ENCODE assay signal across 31 cellular contexts in genomic region chr4:38871593-38871992, GRCh38. TPM values are rescaled to one million over a fixed set of nuclear protein-coding genes. Genes with fewer than 3 reads are reported as not detected.
DNase-seq lines count a peak whose midpoint lies in the region; ATAC-seq, FAIRE-seq and TF ChIP-seq lines count a peak whose summit lies in the region.
"Had no signal": no experiment of that assay in that cellular context is flagged by ENCODE, and none has a peak within 500 bp of the region (broad histone marks: within the 10 kb centered on the region; RNA-seq: fewer than 3 reads in every experiment).

No MANE protein-coding gene starts in this region.

- H3K9ac ChIP-seq in HepG2 (ENCODE audit: insufficient read depth, low read depth, low read length), result no peak overlapping the region
- H3K9ac ChIP-seq in smooth muscle cell (ENCODE audit: low read depth), result no peak overlapping the region

- no TSS peak for BruUV-seq in HepG2 (replicated peaks; lab: Mats Ljungman, UMichigan)

- H2AFZ ChIP-seq in HepG2 (ENCODE audit: low read length) (no peak overlapping the region), smooth muscle cell (ENCODE audit: low read depth) (no peak overlapping the region)

- POLR2A ChIA-PET in HepG2 (lab: Yijun Ruan, JAX), result interaction anchor here (1.5 kb wide), 1 partner anchor 18 kb away, joined by 3 read pairs; no protein-coding TSS in a partner anchor

- H3K27ac ChIP-seq in C4-2B (peak overlapping the region; percentile 48; the same call in 1 of the 2 replicates), body of pancreas (peak overlapping the region in 3 of 4 donors; percentile 18 to 71 (median 67)), HepG2 (ENCODE audit: extremely low read length, insufficient read depth, low read length) (peak overlapping the region; percentile 31), smooth muscle cell (ENCODE audit: low read depth) (peak overlapping the region; percentile 99), upper lobe of right lung (no peak overlapping the region)
- H3K27ac ChIP-seq: WERI-Rb-1 had no signal

- FAIRE-seq in HepG2 (lab: Jason Lieb, UNC), result no peak
- FAIRE-seq: endothelial cell of umbilical vein, G401.6, pancreas had no signal

- no peaks in the 10 kb centered on the region for H3K36me3 ChIP-seq in body of pancreas (replicated peaks in 1 of 2; ENCODE audit: insufficient read depth in 1 of 2, low read depth in 2 of 2)
- H3K36me3 ChIP-seq in HepG2 (replicated peaks in 1 of 2; ENCODE audit: control insufficient read depth in 1 of 2, insufficient read depth in 2 of 2, low read length in 2 of 2), result peaks cover 7% of the 10 kb centered on the region in 2 experiments
- no peaks in the 10 kb centered on the region for H3K36me3 ChIP-seq in smooth muscle cell (ENCODE audit: low read depth)
- H3K36me3 ChIP-seq in upper lobe of right lung, result peaks cover 11% of the 10 kb centered on the region
- H3K36me3 ChIP-seq: BE2C, pancreas, WERI-Rb-1 had no signal

- ATAC-seq in body of pancreas (no peak), HepG2 (no peak), upper lobe of right lung (no peak), SK-N-SH treated with all-trans-retinoic acid at 6 μM for 48 hours (no peak)
- ATAC-seq: activated naive CD8-positive, alpha-beta T cell treated with anti-CD3 and anti-CD28 coated beads, Interleukin-2, amount 50 U/mL, for 24 hours; activated T-cell treated with anti-CD3 and anti-CD28 coated beads, Interleukin-2, amount 50 U/mL, for 4 hours; HCT116; pancreas; right cardiac atrium; stimulated activated memory B cell treated with anti-CD40 and anti-IgM and Interleukin-4, amounts not matched to agents 10 μg/mL and 1 μg/mL and 100 μg/mL, for 72 hours had no signal

- DNase-seq in body of pancreas (no peak), HepG2 (ENCODE audit: low spot score) (no peak), smooth muscle cell (lab: John Stamatoyannopoulos, UW; ENCODE audit: unreplicated experiment) (no peak), upper lobe of right lung (no peak), LoVo (ENCODE audit: low spot score) (no peak)
- no peak for DNase-seq in activated T-cell treated with anti-CD3 and anti-CD28 coated beads, Interleukin-2, amount 50 U/mL, for 1 hour
- DNase-seq: activated CD4-positive, alpha-beta T cell treated with anti-CD3 and anti-CD28 coated beads for 48 hours; activated naive CD8-positive, alpha-beta T cell treated with anti-CD3 and anti-CD28 coated beads, Interleukin-2, amount 50 U/mL, for 24 hours; activated T-cell treated with anti-CD3 and anti-CD28 coated beads, Interleukin-2, amount 50 U/mL, for 4 hours; BE2C; cerebellar nuclear complex; DMS153; kidney glomerular epithelial cell; NCI-H1048; NCI-H187; NCI-H2171; NCI-H510A; nephron progenitor cell; pancreas; right cardiac atrium; Right ventricle myocardium superior; stimulated activated CD4-positive, alpha-beta T cell treated with anti-CD3 and anti-CD28 coated beads, Interleukin-4, amount 100 ng/mL, for 4 hours; testis; WERI-Rb-1 had no signal

- peaks cover 48% of the 10 kb centered on the region for H3K4me1 ChIP-seq in body of pancreas
- peaks cover 79% of the 10 kb centered on the region for H3K4me1 ChIP-seq in HepG2 (ENCODE audit: insufficient read depth, low read length)
- H3K4me1 ChIP-seq in smooth muscle cell (ENCODE audit: low read depth), result peaks cover 22% of the 10 kb centered on the region
- peaks cover 22% of the 10 kb centered on the region for H3K4me1 ChIP-seq in upper lobe of right lung
- H3K4me1 ChIP-seq: BE2C had no signal

- H3K27me3 ChIP-seq in body of pancreas, result no peaks in the 10 kb centered on the region
- no peaks in the 10 kb centered on the region for H3K27me3 ChIP-seq in HepG2 (ENCODE audit: control insufficient read depth in 1 of 2, insufficient read depth in 2 of 2, low read length in 2 of 2)
- H3K27me3 ChIP-seq in smooth muscle cell (ENCODE audit: low read depth), result no peaks in the 10 kb centered on the region
- H3K27me3 ChIP-seq in upper lobe of right lung, result no peaks in the 10 kb centered on the region
- H3K27me3 ChIP-seq: BE2C, pancreas, testis had no signal

- H3K4me2 ChIP-seq in HepG2 (ENCODE audit: low read depth, low read length) (no peak overlapping the region), smooth muscle cell (peak overlapping the region; percentile 87)

- intact Hi-C loops in body of pancreas (cut with DNase I), result no loop called here
- intact Hi-C loops in HepG2 (cut with micrococcal nuclease; ENCODE audit: unreplicated experiment), result no loop called here
- intact Hi-C loops in upper lobe of right lung (cut with DNase I), result no loop called here

- CTCF ChIA-PET in HepG2 (lab: Yijun Ruan, JAX; ENCODE audit: low intra/inter-chr PET ratio, low total read pairs), result no interaction called here

- H4K20me1 ChIP-seq in HepG2 (ENCODE audit: insufficient read depth, low read length), result peaks cover 12% of the 10 kb centered on the region
- H4K20me1 ChIP-seq in smooth muscle cell (ENCODE audit: low read depth), result peaks cover 72% of the 10 kb centered on the region

- TF ChIP-seq CTCF in C4-2B (conservative IDR thresholded peaks at IDR 0.05) (no peak), body of pancreas (IDR thresholded peaks at IDR 0.05) (no peak), HepG2 (CRISPR knock-in tag; IDR thresholded peaks at IDR 0.05) (no peak), smooth muscle cell (IDR thresholded peaks at IDR 0.05; ENCODE audit: borderline replicate concordance, insufficient read depth, poor library complexity, severe bottlenecking) (no peak), upper lobe of right lung (IDR thresholded peaks at IDR 0.05) (no peak)

- no peaks in the 10 kb centered on the region for H3K9me3 ChIP-seq in body of pancreas
- H3K9me3 ChIP-seq in HepG2 (ENCODE audit: low read length), result no peaks in the 10 kb centered on the region
- no peaks in the 10 kb centered on the region for H3K9me3 ChIP-seq in smooth muscle cell (replicated peaks; ENCODE audit: low read depth)
- H3K9me3 ChIP-seq in upper lobe of right lung, result no peaks in the 10 kb centered on the region
- H3K9me3 ChIP-seq: BE2C, pancreas, testis had no signal

- peaks cover 62% of the 10 kb centered on the region for H3K79me2 ChIP-seq in HepG2 (ENCODE audit: insufficient read depth, low read length)
- peaks cover 87% of the 10 kb centered on the region for H3K79me2 ChIP-seq in smooth muscle cell (ENCODE audit: low read depth)

- TF ChIP-seq RAD21 in HepG2 (CRISPR knock-in tag; IDR thresholded peaks at IDR 0.05), result no peak

- WGBS in body of pancreas, 2 donors, result 44 to 45% methylated on average over 1 of the region's 1 CpG
- whole genome bisulfite sequencing in HepG2 (ENCODE audit: low lambda C conversion rate), result 92% methylated on average over 1 of the region's 1 CpG
- WGBS in smooth muscle cell (ENCODE audit: low lambda C conversion rate), result 83% methylated on average over 1 of the region's 1 CpG

- TF ChIP-seq POLR2A in body of pancreas (IDR thresholded peaks at IDR 0.05), result no peak
- TF ChIP-seq POLR2A in HepG2 (IDR thresholded peaks at IDR 0.05; ENCODE audit: insufficient read depth in 1 of 2, low read depth in 2 of 2, low read length in 2 of 2), result peak; percentile 25 to 35; a peak in 2 of 4 replicates

- H3K4me3 ChIP-seq in body of pancreas (no peak overlapping the region), HepG2 (replicated peaks in 1 of 3; ENCODE audit: insufficient read depth in 1 of 3, low read depth in 2 of 3, low read length in 3 of 3) (no peak overlapping the region), smooth muscle cell (no peak overlapping the region), upper lobe of right lung (no peak overlapping the region)
- H3K4me3 ChIP-seq: lung, pancreas, testis had no signal

- peaks cover 10% of the 10 kb centered on the region for H3F3A ChIP-seq in smooth muscle cell (ENCODE audit: low read depth)

- TF ChIP-seq EP300 in HepG2 (IDR thresholded peaks at IDR 0.05; ENCODE audit: low read depth in 2 of 2, low read length in 2 of 2), result no peak
- TF ChIP-seq EP300 in HepG2 (CRISPR knock-in tag; IDR thresholded peaks at IDR 0.05; ENCODE audit: borderline replicate concordance), result no peak

- in situ Hi-C loops in HepG2 (cut with HindIII; ENCODE audit: extremely low pct_ligation_motif_present, low pct_unique_long_range_greater_than_20kb), result no loop called here

RNA-seq across cellular contexts. Expression of gene FAM114A1, which starts 4.0 kb away (rescaled TPM):
- total RNA-seq in body of pancreas (10 to 100 TPM; 30.6 to 43.2 TPM), HepG2 (2016; rRNA removed; fragmentation: Illumina TruSeq; extraction: Trizol) (61.0 and 87.0 TPM in 2 replicates), smooth muscle cell (226 and 363 TPM in 2 replicates), upper lobe of right lung (39.8 TPM)
- 8.9 and 9.7 TPM in 2 replicates for total RNA-seq in HepG2 (2016; cell fraction: cytosol; rRNA removed; fragmentation: Illumina TruSeq; extraction: Trizol; ENCODE audit: low read depth)
- 59.7 and 78.6 TPM in 2 replicates for total RNA-seq in HepG2 (2016; cell fraction: insoluble cytoplasmic fraction; rRNA removed; fragmentation: Illumina TruSeq; extraction: Trizol)
- total RNA-seq in HepG2 (2016; cell fraction: membrane; rRNA removed; fragmentation: Illumina TruSeq; extraction: Trizol), result 27.8 and 30.9 TPM in 2 replicates
- total RNA-seq in HepG2 (2016; cell fraction: nucleus; rRNA removed; fragmentation: Illumina TruSeq; extraction: Trizol), result 36.3 and 40.0 TPM in 2 replicates
- polyA plus RNA-seq in HepG2 (2011; rRNA removed) (70.4 and 76.9 TPM in 2 replicates), smooth muscle cell (207 and 213 TPM in 2 replicates)
- 80.2 and 86.3 TPM in 2 replicates for polyA plus RNA-seq in HepG2 (2011; cell fraction: cytosol; rRNA removed)
- polyA plus RNA-seq in HepG2 (2011; cell fraction: nucleus; rRNA removed), result 71.8 and 99.8 TPM in 2 replicates
- polyA plus RNA-seq in HepG2 (2012), result 46.7 and 54.6 TPM in 2 replicates
- polyA plus RNA-seq in HepG2 (2016; cell fraction: cytosol; fragmentation: Illumina TruSeq; extraction: Trizol; ENCODE audit: low read depth), result 6.6 and 8.5 TPM in 2 replicates
- 47.8 and 57.1 TPM in 2 replicates for polyA plus RNA-seq in HepG2 (2016; cell fraction: insoluble cytoplasmic fraction; fragmentation: Illumina TruSeq; extraction: Trizol; ENCODE audit: low read depth)
- polyA plus RNA-seq in HepG2 (2016; cell fraction: membrane; fragmentation: Illumina TruSeq; extraction: Trizol; ENCODE audit: low read depth), result 14.4 and 15.0 TPM in 2 replicates
- polyA plus RNA-seq in HepG2 (2016; cell fraction: nucleus; fragmentation: Illumina TruSeq; extraction: Trizol; ENCODE audit: insufficient read depth, low read depth), result 39.6 and 49.5 TPM in 2 replicates
- polyA minus RNA-seq in HepG2 (2011; rRNA and poly(A)+ RNA removed; ENCODE audit: low replicate concordance), result 28.7 and 145 TPM in 2 replicates
- polyA minus RNA-seq in HepG2 (2011; cell fraction: cytosol; rRNA and poly(A)+ RNA removed), result 64.1 and 82.7 TPM in 2 replicates
- polyA minus RNA-seq in HepG2 (2011; cell fraction: nucleus; rRNA and poly(A)+ RNA removed), result 115 and 140 TPM in 2 replicates

RNA-seq across cellular contexts. Expression of gene TLR6, which starts 15.0 kb away (rescaled TPM):
- total RNA-seq in body of pancreas, result 1 to 10 TPM in 1 of 2 donors, under 1 TPM in 1; 0.99 to 1.8 TPM
- 0.52 and 0.71 TPM in 2 replicates for total RNA-seq in HepG2 (2016; rRNA removed; fragmentation: Illumina TruSeq; extraction: Trizol)
- total RNA-seq in HepG2 (2016; cell fraction: cytosol; rRNA removed; fragmentation: Illumina TruSeq; extraction: Trizol; ENCODE audit: low read depth), result 0.40 and 0.62 TPM in 2 replicates
- total RNA-seq in HepG2 (2016; cell fraction: insoluble cytoplasmic fraction; rRNA removed; fragmentation: Illumina TruSeq; extraction: Trizol), result 0.31 and 0.54 TPM in 2 replicates
- total RNA-seq in HepG2 (2016; cell fraction: membrane; rRNA removed; fragmentation: Illumina TruSeq; extraction: Trizol), result 1.0 and 1.2 TPM in 2 replicates
- 0.71 and 0.72 TPM in 2 replicates for total RNA-seq in HepG2 (2016; cell fraction: nucleus; rRNA removed; fragmentation: Illumina TruSeq; extraction: Trizol)
- polyA plus RNA-seq in HepG2 (2011; rRNA removed), result 0.18 and 0.33 TPM in 2 replicates
- 0.05 and 0.12 TPM in 2 replicates for polyA plus RNA-seq in HepG2 (2011; cell fraction: cytosol; rRNA removed)
- polyA plus RNA-seq in HepG2 (2011; cell fraction: nucleus; rRNA removed), result 0.19 and 0.23 TPM in 2 replicates
- 0.12 and 0.39 TPM in 2 replicates for polyA plus RNA-seq in HepG2 (2012)
- polyA plus RNA-seq in HepG2 (2016; cell fraction: cytosol; fragmentation: Illumina TruSeq; extraction: Trizol; ENCODE audit: low read depth), result 0.02 TPM in 1 of 2 replicates, not detected in the other
- 0.17 and 0.19 TPM in 2 replicates for polyA plus RNA-seq in HepG2 (2016; cell fraction: insoluble cytoplasmic fraction; fragmentation: Illumina TruSeq; extraction: Trizol; ENCODE audit: low read depth)
- 0.03 and 0.06 TPM in 2 replicates for polyA plus RNA-seq in HepG2 (2016; cell fraction: membrane; fragmentation: Illumina TruSeq; extraction: Trizol; ENCODE audit: low read depth)
- 0.61 and 0.71 TPM in 2 replicates for polyA plus RNA-seq in HepG2 (2016; cell fraction: nucleus; fragmentation: Illumina TruSeq; extraction: Trizol; ENCODE audit: insufficient read depth, low read depth)
- 0.20 and 7.2 TPM in 2 replicates for polyA minus RNA-seq in HepG2 (2011; rRNA and poly(A)+ RNA removed; ENCODE audit: low replicate concordance)
- polyA minus RNA-seq in HepG2 (2011; cell fraction: cytosol; rRNA and poly(A)+ RNA removed), result 0.26 and 0.59 TPM in 2 replicates
- polyA minus RNA-seq in HepG2 (2011; cell fraction: nucleus; rRNA and poly(A)+ RNA removed), result 0.62 and 0.90 TPM in 2 replicates
- total RNA-seq in smooth muscle cell, result 4.4 and 8.9 TPM in 2 replicates
- polyA plus RNA-seq in smooth muscle cell, result 0.17 and 0.89 TPM in 2 replicates
- 9.6 TPM for total RNA-seq in upper lobe of right lung

Comparison
In these comparisons a context has a peak if more than half of its experiments do, and no peak if none do; other contexts are left out.
1. POLR2A ChIP-seq: peak in HepG2 (2 of 2); none in body of pancreas (0 of 3).